In the genomic region with DNA sequence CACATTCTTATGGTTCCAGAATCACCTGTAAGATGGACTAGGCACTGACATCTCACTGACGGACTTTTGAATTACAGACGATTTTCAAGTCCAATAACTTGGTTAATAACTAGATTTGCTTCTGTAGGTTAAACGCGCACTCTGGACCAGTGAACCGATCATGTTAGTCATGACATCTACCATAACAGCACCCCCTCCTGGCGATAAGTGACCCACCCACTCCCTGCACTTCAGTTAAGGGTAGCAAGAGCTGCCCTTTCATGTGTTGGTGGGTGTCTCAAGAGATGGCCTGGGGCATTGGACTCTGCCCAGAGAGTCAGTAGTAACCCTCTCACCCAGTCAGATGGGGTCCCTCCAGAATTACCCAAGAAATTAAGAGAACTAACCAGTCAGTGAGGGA, we compare ENCODE assay signal across 1 cellular context.
TF ChIP-seq lines count a peak whose summit lies in the region.

No MANE protein-coding gene starts in this region.

TF ChIP-seq in GM12878, 131 proteins besides CTCF, POLR2A, EP300 and RAD21 (continued from another document):
- TF ChIP-seq CBX5 (IDR thresholded peaks at IDR 0.05; ENCODE audit: low read depth): no peak
TF ChIP-seq in GM12878: peak in this region for 0.
